Comparison of ENCODE assay signal across 1 cellular context in the genomic region with DNA sequence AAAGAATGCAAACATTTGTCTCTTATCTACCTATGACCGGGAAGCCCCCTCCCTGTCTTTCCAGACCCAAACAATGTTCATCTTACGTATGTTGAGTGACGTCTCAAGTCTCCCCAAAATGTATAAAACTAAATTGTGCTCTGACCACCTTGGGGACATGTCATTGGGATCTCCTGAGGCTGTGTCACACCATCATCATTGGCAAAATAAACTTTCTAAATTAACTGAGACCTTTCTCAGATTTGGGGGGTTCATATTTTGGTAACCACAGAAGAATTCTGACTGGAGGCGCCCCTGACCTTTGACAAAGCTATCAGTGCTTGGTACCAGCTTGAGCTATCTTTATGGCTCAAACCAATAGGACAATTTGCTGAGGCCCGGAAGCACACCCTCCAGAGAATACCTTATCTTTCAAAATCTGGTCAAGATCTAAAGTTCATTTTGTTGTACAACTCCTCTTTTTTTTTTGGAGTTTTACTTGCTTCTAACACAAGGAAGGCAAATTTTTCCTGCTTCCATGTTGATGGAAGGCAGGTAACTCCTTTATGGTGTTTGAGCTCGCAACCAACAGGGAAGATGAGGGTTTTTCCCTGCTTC.
TF ChIP-seq lines count a peak whose summit lies in the region.

No MANE protein-coding gene starts in this region.

TF ChIP-seq in WTC11, 78 proteins besides CTCF, POLR2A, EP300 and RAD21 (continued from another document):
- no peak for TF ChIP-seq ZNF425 (CRISPR knock-in tag; conservative IDR thresholded peaks at IDR 0.05)
- no peak for TF ChIP-seq NR3C1 (CRISPR knock-in tag; conservative IDR thresholded peaks at IDR 0.05; ENCODE audit: low read depth)
- TF ChIP-seq HMGA2 (CRISPR knock-in tag; IDR thresholded peaks at IDR 0.05), result no peak
- no peak for TF ChIP-seq ATF3 (CRISPR knock-in tag; conservative IDR thresholded peaks at IDR 0.05)
- TF ChIP-seq CREB1 (CRISPR knock-in tag; IDR thresholded peaks at IDR 0.05), result no peak
- TF ChIP-seq CDX4 (CRISPR knock-in tag; IDR thresholded peaks at IDR 0.05; ENCODE audit: borderline replicate concordance), result no peak
- no peak for TF ChIP-seq JUN (CRISPR knock-in tag; IDR thresholded peaks at IDR 0.05)
